In genomic region chr1:29939086-29939485, GRCh38 we compare ENCODE assay signal across 16 cellular contexts.
"Had no signal": no experiment of that assay in that cellular context is flagged by ENCODE, and none has a peak within 500 bp of the region (broad histone marks: within the 10 kb centered on the region; RNA-seq: fewer than 3 reads in every experiment).

No MANE protein-coding gene starts in this region.

- DNase-seq: activated CD4-positive, alpha-beta memory T cell treated with anti-CD3 and anti-CD28 coated beads for 36 hours; activated CD4-positive, CD25-positive, alpha-beta regulatory T cell treated with anti-CD3 and anti-CD28 coated beads, Interleukin-2, amount 50 U/mL, for 72 hours; activated CD8-positive, alpha-beta memory T cell treated with anti-CD3 and anti-CD28 coated beads, Interleukin-2, amount 50 U/mL, for 48 hours; activated naive CD4-positive, alpha-beta T cell treated with anti-CD3 and anti-CD28 coated beads, Interleukin-2, amount 50 U/mL, for 16 hours; endodermal cell; left ventricle myocardium inferior; mesenchymal stem cell; stimulated activated CD4-positive, alpha-beta T cell treated with anti-CD3 and anti-CD28 coated beads, Interleukin-15, amount 100 ng/mL, for 24 hours; stimulated activated CD4-positive, alpha-beta T cell treated with anti-CD3 and anti-CD28 coated beads, Interleukin-4, amount 100 ng/mL, for 24 hours; stomach had no signal

- H3K27ac Mint-ChIP-seq: activated CD4-positive, alpha-beta memory T cell treated with anti-CD3 and anti-CD28 coated beads for 36 hours; endodermal cell; natural killer cell treated with Interleukin-12 subunit alpha and Interleukin-12 subunit beta and Interleukin-15 and Interleukin-18, amount 100 ng/mL, for 72 hours; T-helper 1 cell treated with Interleukin-12 subunit alpha and Interleukin-12 subunit beta and Interleukin-4 antibody, amounts not matched to agents 30 μg/mL and 1 μg/mL, for 36 hours had no signal

- H3K4me3 Mint-ChIP-seq: activated CD4-positive, alpha-beta memory T cell treated with anti-CD3 and anti-CD28 coated beads for 36 hours; brain; endodermal cell; natural killer cell treated with Interleukin-12 subunit alpha and Interleukin-12 subunit beta and Interleukin-15 and Interleukin-18, amount 100 ng/mL, for 72 hours; T-helper 1 cell treated with Interleukin-12 subunit alpha and Interleukin-12 subunit beta and Interleukin-4 antibody, amounts not matched to agents 30 μg/mL and 1 μg/mL, for 36 hours had no signal

- H3K36me3 Mint-ChIP-seq: activated CD4-positive, alpha-beta memory T cell treated with anti-CD3 and anti-CD28 coated beads for 36 hours; brain; natural killer cell treated with Interleukin-12 subunit alpha and Interleukin-12 subunit beta and Interleukin-15 and Interleukin-18, amount 100 ng/mL, for 72 hours had no signal

- H3K36me3 ChIP-seq: esophagus muscularis mucosa, left ventricle myocardium inferior, stomach, thoracic aorta had no signal

- ATAC-seq: natural killer cell treated with Interleukin-12 subunit alpha and Interleukin-12 subunit beta and Interleukin-15 and Interleukin-18, amount 100 ng/mL, for 72 hours had no signal

- H3K9me3 ChIP-seq: esophagus muscularis mucosa, left ventricle myocardium inferior, stomach, thoracic aorta had no signal

- H3K4me1 Mint-ChIP-seq: endodermal cell had no signal

- H3K9me3 Mint-ChIP-seq: activated CD4-positive, alpha-beta memory T cell treated with anti-CD3 and anti-CD28 coated beads for 36 hours; brain; endodermal cell; natural killer cell treated with Interleukin-12 subunit alpha and Interleukin-12 subunit beta and Interleukin-15 and Interleukin-18, amount 100 ng/mL, for 72 hours; T-helper 1 cell treated with Interleukin-12 subunit alpha and Interleukin-12 subunit beta and Interleukin-4 antibody, amounts not matched to agents 30 μg/mL and 1 μg/mL, for 36 hours had no signal

- H3K4me3 ChIP-seq: esophagus muscularis mucosa, left ventricle myocardium inferior, stomach, thoracic aorta had no signal

- H3K4me1 ChIP-seq: esophagus muscularis mucosa, left ventricle myocardium inferior, stomach had no signal

- H3K27ac ChIP-seq: esophagus muscularis mucosa, left ventricle myocardium inferior, stomach, thoracic aorta had no signal

- FAIRE-seq: TTC549 had no signal
